ENCODE assay signal across 12 cellular contexts in genomic region chr2:150491430-150491829, GRCh38.
"Had no signal": no experiment of that assay in that cellular context is flagged by ENCODE, and none has a peak within 500 bp of the region (broad histone marks: within the 10 kb centered on the region; RNA-seq: fewer than 3 reads in every experiment).

No MANE protein-coding gene starts in this region.

- H3K4me3 ChIP-seq: adrenal gland, left ventricle myocardium inferior, tibial artery had no signal

- H3K27ac ChIP-seq: adrenal gland, left ventricle myocardium inferior, tibial artery had no signal

- H3K9me3 ChIP-seq: adrenal gland, left ventricle myocardium inferior, tibial artery had no signal

- H3K36me3 ChIP-seq: adrenal gland, left ventricle myocardium inferior, tibial artery had no signal

- H3K27me3 ChIP-seq: adrenal gland, tibial artery had no signal

- ATAC-seq: stimulated activated naive CD8-positive, alpha-beta T cell treated with anti-CD3 and anti-CD28 coated beads, Interleukin-15, Interleukin-2, amounts not matched to agents 100 U/mL and 50 U/mL, for 24 hours had no signal

- H3K4me1 ChIP-seq: adrenal gland had no signal

- DNase-seq: activated CD4-positive, alpha-beta T cell treated with anti-CD3 and anti-CD28 coated beads, Interleukin-2, amount 50 U/mL, for 48 hours; activated gamma-delta T cell; adrenal gland; effector memory CD4-positive, alpha-beta T cell; hypothalamus; left ventricle myocardium inferior; nephron progenitor cell; nucleus accumbens; posterior cingulate gyrus; stimulated activated naive CD8-positive, alpha-beta T cell treated with anti-CD3 and anti-CD28 coated beads, Interleukin-15, Interleukin-2, amounts not matched to agents 100 U/mL and 50 U/mL, for 24 hours; substantia nigra; tibial artery had no signal
